In the genomic region with DNA sequence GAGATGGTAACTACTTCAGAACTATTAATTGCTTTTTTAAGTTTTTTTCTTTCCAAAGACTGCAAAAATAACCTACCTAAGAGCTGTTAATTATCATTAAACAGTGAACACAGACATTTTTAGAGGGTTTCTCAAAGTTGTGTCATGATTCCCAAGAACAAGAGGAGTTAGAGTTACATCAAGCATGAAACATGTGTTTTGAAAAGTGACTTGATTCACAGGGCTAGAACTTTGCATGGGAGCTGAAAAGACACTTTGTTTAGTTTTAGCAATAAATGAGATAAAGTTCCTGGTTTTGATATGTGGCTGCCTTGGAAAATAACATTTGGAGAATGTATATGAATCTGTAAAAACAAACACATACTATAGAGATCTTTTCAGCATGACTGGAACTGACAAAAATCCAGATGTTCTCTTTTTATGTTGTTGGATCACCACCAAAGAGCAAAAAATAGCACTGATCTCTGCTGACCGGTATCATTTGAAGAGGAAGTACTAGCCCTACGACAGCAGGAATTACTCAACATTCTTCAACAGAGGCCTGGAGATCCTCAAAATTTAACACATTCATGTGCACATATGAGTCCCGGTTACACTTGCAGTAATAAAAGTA, we compare ENCODE assay signal across 9 cellular contexts.
DNase-seq lines count a peak whose midpoint lies in the region; ATAC-seq and TF ChIP-seq lines count a peak whose summit lies in the region.
"Had no signal": no experiment of that assay in that cellular context is flagged by ENCODE, and none has a peak within 500 bp of the region (broad histone marks: within the 10 kb centered on the region; RNA-seq: fewer than 3 reads in every experiment).

No MANE protein-coding gene starts in this region.

- H3K9ac ChIP-seq in mammary epithelial cell (ENCODE audit: insufficient read depth, low read length), result no peak overlapping the region

- dilution Hi-C loops in mammary epithelial cell (cut with HindIII; ENCODE audit: low sequenced_read_pairs), result no loop called here

- TF ChIP-seq CTCF in MCF 10A (IDR thresholded peaks at IDR 0.05; ENCODE audit: unreplicated experiment), result no peak
- no peak for TF ChIP-seq CTCF in mammary epithelial cell (conservative IDR thresholded peaks at IDR 0.05 in 1 of 2, IDR thresholded peaks at IDR 0.05 in 1 of 2; ENCODE audit: extremely low read depth in 1 of 2, insufficient read depth in 1 of 2, low read depth in 1 of 2, low read length in 2 of 2)
- TF ChIP-seq CTCF in chondrocyte (IDR thresholded peaks at IDR 0.05), result no peak
- no peak for TF ChIP-seq CTCF in lung (IDR thresholded peaks at IDR 0.05; ENCODE audit: control extremely low read depth, extremely low read depth)

- peak; percentile 78 for ATAC-seq in lung (ENCODE audit: insufficient read depth, low FRiP score)
- ATAC-seq in GM21786 (IDR thresholded peaks at IDR 0.05; ENCODE audit: unreplicated experiment), result no peak

- H3K4me3 ChIP-seq in mammary epithelial cell (replicated peaks in 1 of 3; ENCODE audit: insufficient read depth in 1 of 3, low read depth in 2 of 3, low read length in 3 of 3), result no peak overlapping the region
- no peak overlapping the region for H3K4me3 ChIP-seq in lung
- no peak overlapping the region for H3K4me3 ChIP-seq in urinary bladder (ENCODE audit: low read depth, low read length)

- CTCF ChIA-PET in MCF 10A (lab: Yijun Ruan, JAX), result interaction anchor here (0.7 to 1.2 kb wide), 2 partner anchors 128 to 364 kb away, joined by 3 to 6 read pairs; no protein-coding TSS in a partner anchor
- CTCF ChIA-PET in mammary epithelial cell (lab: Charles Lee; ENCODE audit: low non-redundant PET), result no interaction called here

- H2AFZ ChIP-seq in mammary epithelial cell (ENCODE audit: low read depth, low read length), result no peak overlapping the region

- H3K36me3 Mint-ChIP-seq in MCF 10A (ENCODE audit: insufficient read depth, unreplicated experiment), result no peaks in the 10 kb centered on the region
- H3K36me3 Mint-ChIP-seq in chondrocyte (ENCODE audit: low read depth), result no peaks in the 10 kb centered on the region

- intact Hi-C loops in MCF 10A (cut with micrococcal nuclease), result no loop called here
- intact Hi-C loops in mammary epithelial cell (cut with micrococcal nuclease), result no loop called here

- peaks cover 24% of the 10 kb centered on the region for H3K4me1 Mint-ChIP-seq in MCF 10A (ENCODE audit: insufficient read depth, unreplicated experiment)
- peaks cover 36% of the 10 kb centered on the region for H3K4me1 Mint-ChIP-seq in chondrocyte (ENCODE audit: low read depth)

- H3K4me3 Mint-ChIP-seq in MCF 10A (ENCODE audit: unreplicated experiment), result no peak overlapping the region
- H3K4me3 Mint-ChIP-seq in chondrocyte (ENCODE audit: unreplicated experiment), result no peak overlapping the region

- BruUV-seq in MCF 10A (replicated peaks; lab: Mats Ljungman, UMichigan), result no TSS peak
- BruUV-seq in mammary epithelial cell (replicated peaks; lab: Mats Ljungman, UMichigan), result no TSS peak

- DNase-seq in MCF 10A (ENCODE audit: unreplicated experiment) (peak; percentile 27), mammary epithelial cell (no peak), chondrocyte (ENCODE audit: low spot score) (no peak), lung (ENCODE audit: low spot score) (no peak), NCI-H2107 treated with DMSO at 0.1 percent for 48 hours (lab: John Stamatoyannopoulos, UW; ENCODE audit: unreplicated experiment) (no peak), iPS-NIHi7 (ENCODE audit: extremely low spot score) (no peak)
- DNase-seq: caudate nucleus had no signal

- no peaks in the 10 kb centered on the region for H4K20me1 ChIP-seq in mammary epithelial cell (ENCODE audit: insufficient read depth, low read length)

- WGBS in mammary epithelial cell (ENCODE audit: low coverage, missing lambda C conversion rate), result 62% methylated on average over 3 of the region's 3 CpGs
- WGBS in lung, 2 donors, result 15 to 16% methylated on average over 3 of the region's 3 CpGs
- WGBS in urinary bladder, result 4% methylated on average over 3 of the region's 3 CpGs

- no peaks in the 10 kb centered on the region for H3K4me1 ChIP-seq in mammary epithelial cell (ENCODE audit: insufficient read depth, low read length)
- H3K4me1 ChIP-seq in lung (ENCODE audit: control insufficient read depth in 2 of 2, insufficient read depth in 2 of 2, low read length in 2 of 2), result no peaks in the 10 kb centered on the region
- no peaks in the 10 kb centered on the region for H3K4me1 ChIP-seq in urinary bladder (ENCODE audit: insufficient read depth)

- H3K27me3 Mint-ChIP-seq in MCF 10A (ENCODE audit: insufficient read depth, unreplicated experiment) (no peaks in the 10 kb centered on the region), chondrocyte (ENCODE audit: low read depth) (no peaks in the 10 kb centered on the region)

- no peaks in the 10 kb centered on the region for H3K9me3 Mint-ChIP-seq in MCF 10A (ENCODE audit: unreplicated experiment)
- H3K9me3 Mint-ChIP-seq in chondrocyte (ENCODE audit: low read depth), result no peaks in the 10 kb centered on the region

- in situ Hi-C loops in mammary epithelial cell (cut with MboI; ENCODE audit: low sequenced_read_pairs in 2 of 2), result no loop called here

- no peak overlapping the region for H3K27ac ChIP-seq in mammary epithelial cell (ENCODE audit: insufficient read depth, low read depth, low read length)
- peak overlapping the region in 1 of 2 donors; percentile 2 for H3K27ac ChIP-seq in lung (ENCODE audit: low read depth in 1 of 2, low read length in 1 of 2)
- H3K27ac ChIP-seq in urinary bladder (ENCODE audit: low read depth), result peak overlapping the region; percentile 38

- no peak overlapping the region for H3K4me2 ChIP-seq in mammary epithelial cell (ENCODE audit: insufficient read depth, low read depth, low read length)

- H3K27me3 ChIP-seq in mammary epithelial cell (ENCODE audit: insufficient read depth, low read length), result no peaks in the 10 kb centered on the region
- no peaks in the 10 kb centered on the region for H3K27me3 ChIP-seq in lung (ENCODE audit: control insufficient read depth, insufficient read depth)

- H3K27ac Mint-ChIP-seq in MCF 10A (ENCODE audit: low read depth, unreplicated experiment) (peak overlapping the region; percentile 50), chondrocyte (ENCODE audit: unreplicated experiment) (peak overlapping the region; percentile 90)

- H3K36me3 ChIP-seq in mammary epithelial cell (ENCODE audit: insufficient read depth, low read length), result no peaks in the 10 kb centered on the region
- H3K36me3 ChIP-seq in lung (ENCODE audit: control insufficient read depth in 2 of 2, insufficient read depth in 2 of 2, low read length in 2 of 2), result no peaks in the 10 kb centered on the region
- no peaks in the 10 kb centered on the region for H3K36me3 ChIP-seq in urinary bladder (ENCODE audit: insufficient read depth)

- H3K9me3 ChIP-seq in mammary epithelial cell (replicated peaks; ENCODE audit: insufficient read depth, low read length), result no peaks in the 10 kb centered on the region
- H3K9me3 ChIP-seq in lung (ENCODE audit: control insufficient read depth in 2 of 2, insufficient read depth in 1 of 2, low read length in 1 of 2), result no peaks in the 10 kb centered on the region

- POLR2A ChIA-PET in MCF 10A (lab: Yijun Ruan, JAX), result no interaction called here

- no peaks in the 10 kb centered on the region for H3K79me2 ChIP-seq in mammary epithelial cell (ENCODE audit: insufficient read depth, low read length)
